8 cellular contexts compared by ENCODE assay signal in the genomic region with DNA sequence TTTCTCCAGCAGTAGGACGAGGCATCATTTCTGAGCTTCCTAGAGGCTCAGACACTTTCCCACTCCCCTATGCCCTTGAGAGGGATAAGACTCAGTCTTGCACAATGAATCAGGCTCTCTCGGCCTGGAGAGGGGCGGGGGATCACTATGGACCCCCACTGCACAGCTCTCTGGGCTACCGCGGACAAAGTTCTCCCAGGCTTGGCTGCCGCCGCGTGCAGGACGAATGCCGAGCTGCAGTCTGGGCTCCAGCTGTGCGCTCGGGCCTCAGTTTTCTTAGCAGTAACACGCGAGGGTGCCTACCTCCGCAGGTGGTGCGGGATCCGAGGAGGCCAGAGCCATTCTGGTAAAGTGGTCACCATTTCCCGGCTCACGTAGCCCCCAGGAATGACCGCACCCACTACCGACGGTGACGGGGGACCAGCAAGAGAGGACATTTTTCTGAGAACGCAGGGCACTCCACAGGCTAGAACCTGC. TPM values are rescaled to one million over a fixed set of nuclear protein-coding genes. Genes with fewer than 3 reads are reported as not detected.
DNase-seq lines count a peak whose midpoint lies in the region; ATAC-seq and TF ChIP-seq lines count a peak whose summit lies in the region.

No MANE protein-coding gene starts in this region.

- ATAC-seq in Right ventricle myocardium inferior = no peak
- no peak for ATAC-seq in central memory CD8-positive, alpha-beta T cell (replicated peaks; ENCODE audit: extremely low read depth, poor library complexity, severe bottlenecking)
- no peak for ATAC-seq in GM21390 (IDR thresholded peaks at IDR 0.05; ENCODE audit: unreplicated experiment)
- ATAC-seq in GM21619 (IDR thresholded peaks at IDR 0.05; ENCODE audit: unreplicated experiment) = no peak

- intact Hi-C loops in Right ventricle myocardium inferior (cut with DNase I) (no loop called here), cardiac septum (cut with DNase I) (loop anchor here (1.0 kb wide), 1 partner anchor 48 kb away; no protein-coding TSS in a partner anchor)

- DNase-seq in Right ventricle myocardium inferior (ENCODE audit: missing footprints) = peak; percentile 69
- no peak for DNase-seq in cardiac septum (ENCODE audit: low spot score)
- peak in 1 of 2 donors; percentile 17 for DNase-seq in central memory CD8-positive, alpha-beta T cell (ENCODE audit: low spot score in 2 of 2)
- DNase-seq in GM20000 (ENCODE audit: low spot score) = no peak
- no peak for DNase-seq in DMS114 treated with DMSO at 0.1 percent for 48 hours (lab: John Stamatoyannopoulos, UW; ENCODE audit: unreplicated experiment)

- H3K4me1 ChIP-seq in mononuclear cell (ENCODE audit: insufficient read depth, low read length) = peaks cover 35% of the 10 kb centered on the region

- TF ChIP-seq CTCF in GM20000 (IDR thresholded peaks at IDR 0.05; ENCODE audit: extremely low read depth, missing control alignments) = no peak

- H3K27me3 ChIP-seq in mononuclear cell (ENCODE audit: insufficient read depth, low read length) = peaks cover 7% of the 10 kb centered on the region

- peak overlapping the region; percentile 64 for H3K4me3 Mint-ChIP-seq in central memory CD8-positive, alpha-beta T cell

- peaks cover 46% of the 10 kb centered on the region for H3K4me1 Mint-ChIP-seq in central memory CD8-positive, alpha-beta T cell

- H3K9me3 ChIP-seq in mononuclear cell (ENCODE audit: low read depth, low read length) = no peaks in the 10 kb centered on the region

- H3K36me3 Mint-ChIP-seq in central memory CD8-positive, alpha-beta T cell (ENCODE audit: insufficient read depth) = peaks cover 7% of the 10 kb centered on the region

- H3K27me3 Mint-ChIP-seq in central memory CD8-positive, alpha-beta T cell = no peaks in the 10 kb centered on the region

- peak overlapping the region; percentile 15 for H3K4me3 ChIP-seq in mononuclear cell (ENCODE audit: low read length)

- H3K9me3 Mint-ChIP-seq in central memory CD8-positive, alpha-beta T cell = no peaks in the 10 kb centered on the region

- H3K27ac Mint-ChIP-seq in central memory CD8-positive, alpha-beta T cell (ENCODE audit: low read depth) = peak overlapping the region; percentile 54

RNA-seq across cellular contexts. Expression of gene MYORG, which starts 3.4 kb away (rescaled TPM):
- total RNA-seq in Right ventricle myocardium inferior (9.0 TPM), cardiac septum (9.7 TPM), mononuclear cell (0.10 TPM)

RNA-seq across cellular contexts. Expression of gene NUDT2, which starts 50.7 kb away (rescaled TPM):
- 19.7 TPM for total RNA-seq in Right ventricle myocardium inferior
- 23.0 TPM for total RNA-seq in cardiac septum
- 8.9 TPM for total RNA-seq in mononuclear cell

RNA-seq across cellular contexts. Expression of gene KIF24, which starts 51.0 kb away (rescaled TPM):
- 0.78 TPM for total RNA-seq in Right ventricle myocardium inferior
- 0.89 TPM for total RNA-seq in cardiac septum
- 0.21 TPM for total RNA-seq in mononuclear cell
